1 cellular context compared by ENCODE assay signal in the genomic region with DNA sequence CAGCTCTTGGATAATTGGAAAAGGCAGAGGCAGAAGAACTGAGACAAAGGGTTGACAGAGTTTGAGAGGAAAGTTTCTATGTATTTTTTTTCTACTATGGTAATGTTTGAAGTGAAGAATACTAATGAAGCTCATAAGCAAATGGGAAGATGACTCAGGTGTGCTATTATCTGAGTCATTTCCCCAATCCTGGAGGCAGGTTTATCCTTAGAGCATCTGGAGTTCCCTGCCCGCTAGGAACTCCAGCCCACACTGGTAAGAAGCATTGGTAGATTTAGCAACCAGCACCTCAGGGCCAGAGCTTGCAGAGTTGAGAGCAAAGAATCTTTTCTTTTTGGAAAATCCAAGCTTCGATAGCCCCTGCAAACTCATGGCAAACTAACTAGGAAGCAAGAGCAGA.
TF ChIP-seq lines count a peak whose summit lies in the region.

No MANE protein-coding gene starts in this region.

TF ChIP-seq in HCT116, 20 proteins besides CTCF, POLR2A, EP300 and RAD21 (continued from another document):
- TF ChIP-seq, protein P1, sequence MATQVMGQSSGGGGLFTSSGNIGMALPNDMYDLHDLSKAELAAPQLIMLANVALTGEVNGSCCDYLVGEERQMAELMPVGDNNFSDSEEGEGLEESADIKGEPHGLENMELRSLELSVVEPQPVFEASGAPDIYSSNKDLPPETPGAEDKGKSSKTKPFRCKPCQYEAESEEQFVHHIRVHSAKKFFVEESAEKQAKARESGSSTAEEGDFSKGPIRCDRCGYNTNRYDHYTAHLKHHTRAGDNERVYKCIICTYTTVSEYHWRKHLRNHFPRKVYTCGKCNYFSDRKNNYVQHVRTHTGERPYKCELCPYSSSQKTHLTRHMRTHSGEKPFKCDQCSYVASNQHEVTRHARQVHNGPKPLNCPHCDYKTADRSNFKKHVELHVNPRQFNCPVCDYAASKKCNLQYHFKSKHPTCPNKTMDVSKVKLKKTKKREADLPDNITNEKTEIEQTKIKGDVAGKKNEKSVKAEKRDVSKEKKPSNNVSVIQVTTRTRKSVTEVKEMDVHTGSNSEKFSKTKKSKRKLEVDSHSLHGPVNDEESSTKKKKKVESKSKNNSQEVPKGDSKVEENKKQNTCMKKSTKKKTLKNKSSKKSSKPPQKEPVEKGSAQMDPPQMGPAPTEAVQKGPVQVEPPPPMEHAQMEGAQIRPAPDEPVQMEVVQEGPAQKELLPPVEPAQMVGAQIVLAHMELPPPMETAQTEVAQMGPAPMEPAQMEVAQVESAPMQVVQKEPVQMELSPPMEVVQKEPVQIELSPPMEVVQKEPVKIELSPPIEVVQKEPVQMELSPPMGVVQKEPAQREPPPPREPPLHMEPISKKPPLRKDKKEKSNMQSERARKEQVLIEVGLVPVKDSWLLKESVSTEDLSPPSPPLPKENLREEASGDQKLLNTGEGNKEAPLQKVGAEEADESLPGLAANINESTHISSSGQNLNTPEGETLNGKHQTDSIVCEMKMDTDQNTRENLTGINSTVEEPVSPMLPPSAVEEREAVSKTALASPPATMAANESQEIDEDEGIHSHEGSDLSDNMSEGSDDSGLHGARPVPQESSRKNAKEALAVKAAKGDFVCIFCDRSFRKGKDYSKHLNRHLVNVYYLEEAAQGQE (IDR thresholded peaks at IDR 0.05; ENCODE audit: low read depth), result no peak
